ENCODE assay signal across 1 cellular context in the genomic region with DNA sequence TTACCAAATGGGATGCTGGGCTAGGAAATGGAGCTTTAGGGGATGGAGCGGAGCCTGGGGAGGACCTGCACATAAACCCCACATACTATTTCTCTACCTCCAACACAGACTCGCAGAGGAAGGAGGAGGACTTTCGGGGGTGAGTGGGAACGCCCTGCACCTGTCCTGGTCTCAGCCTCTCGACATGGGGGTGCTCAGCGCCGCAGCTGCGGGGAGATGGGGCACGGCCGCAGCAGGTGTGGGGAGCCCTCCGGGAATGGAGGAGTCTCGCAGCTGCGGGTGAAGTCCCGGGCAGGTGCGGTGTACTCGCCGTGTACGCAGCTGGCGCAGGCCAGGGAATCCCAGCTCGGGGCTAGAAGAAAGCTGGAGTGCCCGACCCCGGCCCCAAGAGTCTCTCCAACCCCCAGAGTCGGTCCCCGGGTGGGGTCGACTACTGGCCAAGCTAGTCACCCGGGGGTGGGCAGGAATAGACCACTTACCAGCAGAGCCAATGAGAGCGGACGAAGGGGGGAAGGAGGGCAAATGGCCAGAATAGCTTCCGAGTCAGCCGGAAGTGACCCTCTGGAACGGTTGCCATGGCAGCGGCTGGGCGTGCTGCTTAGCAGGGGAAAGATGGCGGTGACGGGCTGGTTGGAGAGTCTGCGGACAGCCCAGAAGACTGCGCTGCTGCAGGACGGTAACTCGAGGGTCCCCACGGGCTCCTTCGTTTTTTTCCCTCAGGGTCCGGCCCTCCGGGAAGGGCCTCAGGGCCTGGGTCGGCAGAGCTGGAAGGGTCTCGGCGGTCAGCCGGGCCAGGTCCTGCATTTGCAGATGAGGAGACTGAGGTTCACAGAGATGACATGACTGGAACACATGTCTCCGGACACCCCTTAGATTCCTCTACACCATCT.
TF ChIP-seq lines count a peak whose summit lies in the region.

A gene (plus strand): TSS at position 597 of the 890 bp plus-strand sequence. CDS start 16 bp downstream, at position 613.
A gene (minus strand): TSS at position 533 of the 890 bp plus-strand sequence. CDS start 897 bp downstream, outside the sequence.

TF ChIP-seq in HepG2, 621 proteins besides CTCF, POLR2A, EP300 and RAD21 (continues in another document):
- no peak for TF ChIP-seq ZNF761 (CRISPR knock-in tag; conservative IDR thresholded peaks at IDR 0.05)
- TF ChIP-seq, protein P1, sequence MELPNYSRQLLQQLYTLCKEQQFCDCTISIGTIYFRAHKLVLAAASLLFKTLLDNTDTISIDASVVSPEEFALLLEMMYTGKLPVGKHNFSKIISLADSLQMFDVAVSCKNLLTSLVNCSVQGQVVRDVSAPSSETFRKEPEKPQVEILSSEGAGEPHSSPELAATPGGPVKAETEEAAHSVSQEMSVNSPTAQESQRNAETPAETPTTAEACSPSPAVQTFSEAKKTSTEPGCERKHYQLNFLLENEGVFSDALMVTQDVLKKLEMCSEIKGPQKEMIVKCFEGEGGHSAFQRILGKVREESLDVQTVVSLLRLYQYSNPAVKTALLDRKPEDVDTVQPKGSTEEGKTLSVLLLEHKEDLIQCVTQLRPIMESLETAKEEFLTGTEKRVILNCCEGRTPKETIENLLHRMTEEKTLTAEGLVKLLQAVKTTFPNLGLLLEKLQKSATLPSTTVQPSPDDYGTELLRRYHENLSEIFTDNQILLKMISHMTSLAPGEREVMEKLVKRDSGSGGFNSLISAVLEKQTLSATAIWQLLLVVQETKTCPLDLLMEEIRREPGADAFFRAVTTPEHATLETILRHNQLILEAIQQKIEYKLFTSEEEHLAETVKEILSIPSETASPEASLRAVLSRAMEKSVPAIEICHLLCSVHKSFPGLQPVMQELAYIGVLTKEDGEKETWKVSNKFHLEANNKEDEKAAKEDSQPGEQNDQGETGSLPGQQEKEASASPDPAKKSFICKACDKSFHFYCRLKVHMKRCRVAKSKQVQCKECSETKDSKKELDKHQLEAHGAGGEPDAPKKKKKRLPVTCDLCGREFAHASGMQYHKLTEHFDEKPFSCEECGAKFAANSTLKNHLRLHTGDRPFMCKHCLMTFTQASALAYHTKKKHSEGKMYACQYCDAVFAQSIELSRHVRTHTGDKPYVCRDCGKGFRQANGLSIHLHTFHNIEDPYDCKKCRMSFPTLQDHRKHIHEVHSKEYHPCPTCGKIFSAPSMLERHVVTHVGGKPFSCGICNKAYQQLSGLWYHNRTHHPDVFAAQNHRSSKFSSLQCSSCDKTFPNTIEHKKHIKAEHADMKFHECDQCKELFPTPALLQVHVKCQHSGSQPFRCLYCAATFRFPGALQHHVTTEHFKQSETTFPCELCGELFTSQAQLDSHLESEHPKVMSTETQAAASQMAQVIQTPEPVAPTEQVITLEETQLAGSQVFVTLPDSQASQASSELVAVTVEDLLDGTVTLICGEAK (IDR thresholded peaks at IDR 0.05), result peak; percentile 91
- TF ChIP-seq, protein P1 (CRISPR knock-in tag; IDR thresholded peaks at IDR 0.05), result no peak
- TF ChIP-seq FOXO1 (CRISPR knock-in tag; IDR thresholded peaks at IDR 0.05), result 0 out of 2 replicates have a peak, but pooled peaks have one; percentile 5
- peak; percentile 69; the same call in 1 of the 2 replicates for TF ChIP-seq PITX1 (CRISPR knock-in tag; IDR thresholded peaks at IDR 0.05)
- TF ChIP-seq, protein P2, sequence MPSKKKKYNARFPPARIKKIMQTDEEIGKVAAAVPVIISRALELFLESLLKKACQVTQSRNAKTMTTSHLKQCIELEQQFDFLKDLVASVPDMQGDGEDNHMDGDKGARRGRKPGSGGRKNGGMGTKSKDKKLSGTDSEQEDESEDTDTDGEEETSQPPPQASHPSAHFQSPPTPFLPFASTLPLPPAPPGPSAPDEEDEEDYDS (CRISPR knock-in tag; IDR thresholded peaks at IDR 0.05), result peak; percentile 74
- TF ChIP-seq POLR2AphosphoS5 (IDR thresholded peaks at IDR 0.05; ENCODE audit: low read depth, low read length), result peak; percentile 86
- TF ChIP-seq ZNF24 (IDR thresholded peaks at IDR 0.05), result no peak
- TF ChIP-seq, protein P3, sequence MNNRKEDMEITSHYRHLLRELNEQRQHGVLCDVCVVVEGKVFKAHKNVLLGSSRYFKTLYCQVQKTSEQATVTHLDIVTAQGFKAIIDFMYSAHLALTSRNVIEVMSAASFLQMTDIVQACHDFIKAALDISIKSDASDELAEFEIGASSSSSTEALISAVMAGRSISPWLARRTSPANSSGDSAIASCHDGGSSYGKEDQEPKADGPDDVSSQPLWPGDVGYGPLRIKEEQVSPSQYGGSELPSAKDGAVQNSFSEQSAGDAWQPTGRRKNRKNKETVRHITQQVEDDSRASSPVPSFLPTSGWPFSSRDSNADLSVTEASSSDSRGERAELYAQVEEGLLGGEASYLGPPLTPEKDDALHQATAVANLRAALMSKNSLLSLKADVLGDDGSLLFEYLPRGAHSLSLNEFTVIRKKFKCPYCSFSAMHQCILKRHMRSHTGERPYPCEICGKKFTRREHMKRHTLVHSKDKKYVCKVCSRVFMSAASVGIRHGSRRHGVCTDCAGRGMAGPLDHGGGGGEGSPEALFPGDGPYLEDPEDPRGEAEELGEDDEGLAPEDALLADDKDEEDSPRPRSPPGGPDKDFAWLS (CRISPR knock-in tag; IDR thresholded peaks at IDR 0.05; ENCODE audit: borderline replicate concordance), result no peak
- TF ChIP-seq ZNF7 (CRISPR knock-in tag; IDR thresholded peaks at IDR 0.05), result no peak
- 0 out of 2 replicates have a peak, but pooled peaks have one; percentile 40 for TF ChIP-seq ZNF317 (CRISPR knock-in tag; IDR thresholded peaks at IDR 0.05)
- TF ChIP-seq, protein P4, sequence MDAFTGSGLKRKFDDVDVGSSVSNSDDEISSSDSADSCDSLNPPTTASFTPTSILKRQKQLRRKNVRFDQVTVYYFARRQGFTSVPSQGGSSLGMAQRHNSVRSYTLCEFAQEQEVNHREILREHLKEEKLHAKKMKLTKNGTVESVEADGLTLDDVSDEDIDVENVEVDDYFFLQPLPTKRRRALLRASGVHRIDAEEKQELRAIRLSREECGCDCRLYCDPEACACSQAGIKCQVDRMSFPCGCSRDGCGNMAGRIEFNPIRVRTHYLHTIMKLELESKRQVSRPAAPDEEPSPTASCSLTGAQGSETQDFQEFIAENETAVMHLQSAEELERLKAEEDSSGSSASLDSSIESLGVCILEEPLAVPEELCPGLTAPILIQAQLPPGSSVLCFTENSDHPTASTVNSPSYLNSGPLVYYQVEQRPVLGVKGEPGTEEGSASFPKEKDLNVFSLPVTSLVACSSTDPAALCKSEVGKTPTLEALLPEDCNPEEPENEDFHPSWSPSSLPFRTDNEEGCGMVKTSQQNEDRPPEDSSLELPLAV (CRISPR knock-in tag; conservative IDR thresholded peaks at IDR 0.05; ENCODE audit: low read depth), result no peak
- TF ChIP-seq, protein P5, sequence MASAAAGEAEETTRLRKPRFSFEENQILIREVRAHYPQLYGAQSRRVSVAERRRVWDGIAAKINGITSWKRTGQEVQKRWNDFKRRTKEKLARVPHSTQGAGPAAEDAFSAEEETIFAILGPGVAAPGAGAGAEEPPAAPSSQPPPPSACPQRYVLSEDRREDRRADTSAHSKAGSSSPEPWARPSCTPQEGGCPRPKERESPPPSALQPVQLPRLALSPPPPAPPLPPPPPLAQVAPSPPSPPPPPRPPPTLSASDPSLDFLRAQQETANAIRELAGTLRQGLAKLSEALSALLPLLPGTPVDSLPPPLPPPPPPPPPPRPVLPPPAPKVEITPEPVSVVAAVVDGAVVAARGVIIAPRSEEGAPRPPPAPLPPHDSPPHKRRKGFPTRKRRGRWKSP (CRISPR knock-in tag; IDR thresholded peaks at IDR 0.05), result no peak
- TF ChIP-seq, protein P6, sequence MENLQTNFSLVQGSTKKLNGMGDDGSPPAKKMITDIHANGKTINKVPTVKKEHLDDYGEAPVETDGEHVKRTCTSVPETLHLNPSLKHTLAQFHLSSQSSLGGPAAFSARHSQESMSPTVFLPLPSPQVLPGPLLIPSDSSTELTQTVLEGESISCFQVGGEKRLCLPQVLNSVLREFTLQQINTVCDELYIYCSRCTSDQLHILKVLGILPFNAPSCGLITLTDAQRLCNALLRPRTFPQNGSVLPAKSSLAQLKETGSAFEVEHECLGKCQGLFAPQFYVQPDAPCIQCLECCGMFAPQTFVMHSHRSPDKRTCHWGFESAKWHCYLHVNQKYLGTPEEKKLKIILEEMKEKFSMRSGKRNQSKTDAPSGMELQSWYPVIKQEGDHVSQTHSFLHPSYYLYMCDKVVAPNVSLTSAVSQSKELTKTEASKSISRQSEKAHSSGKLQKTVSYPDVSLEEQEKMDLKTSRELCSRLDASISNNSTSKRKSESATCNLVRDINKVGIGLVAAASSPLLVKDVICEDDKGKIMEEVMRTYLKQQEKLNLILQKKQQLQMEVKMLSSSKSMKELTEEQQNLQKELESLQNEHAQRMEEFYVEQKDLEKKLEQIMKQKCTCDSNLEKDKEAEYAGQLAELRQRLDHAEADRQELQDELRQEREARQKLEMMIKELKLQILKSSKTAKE (CRISPR knock-in tag; IDR thresholded peaks at IDR 0.05; ENCODE audit: borderline replicate concordance), result no peak
- no peak for TF ChIP-seq ZNF672 (CRISPR knock-in tag; IDR thresholded peaks at IDR 0.05)
- no peak for TF ChIP-seq ZFP41 (CRISPR knock-in tag; IDR thresholded peaks at IDR 0.05; ENCODE audit: borderline replicate concordance)
- TF ChIP-seq KAT7 (CRISPR knock-in tag; IDR thresholded peaks at IDR 0.05; ENCODE audit: borderline replicate concordance), result peak; percentile 50; the same call in 1 of the 2 replicates
- peak; percentile 38; the same call in 1 of the 2 replicates for TF ChIP-seq ISL2 (CRISPR knock-in tag; IDR thresholded peaks at IDR 0.05)
- TF ChIP-seq, protein P7, sequence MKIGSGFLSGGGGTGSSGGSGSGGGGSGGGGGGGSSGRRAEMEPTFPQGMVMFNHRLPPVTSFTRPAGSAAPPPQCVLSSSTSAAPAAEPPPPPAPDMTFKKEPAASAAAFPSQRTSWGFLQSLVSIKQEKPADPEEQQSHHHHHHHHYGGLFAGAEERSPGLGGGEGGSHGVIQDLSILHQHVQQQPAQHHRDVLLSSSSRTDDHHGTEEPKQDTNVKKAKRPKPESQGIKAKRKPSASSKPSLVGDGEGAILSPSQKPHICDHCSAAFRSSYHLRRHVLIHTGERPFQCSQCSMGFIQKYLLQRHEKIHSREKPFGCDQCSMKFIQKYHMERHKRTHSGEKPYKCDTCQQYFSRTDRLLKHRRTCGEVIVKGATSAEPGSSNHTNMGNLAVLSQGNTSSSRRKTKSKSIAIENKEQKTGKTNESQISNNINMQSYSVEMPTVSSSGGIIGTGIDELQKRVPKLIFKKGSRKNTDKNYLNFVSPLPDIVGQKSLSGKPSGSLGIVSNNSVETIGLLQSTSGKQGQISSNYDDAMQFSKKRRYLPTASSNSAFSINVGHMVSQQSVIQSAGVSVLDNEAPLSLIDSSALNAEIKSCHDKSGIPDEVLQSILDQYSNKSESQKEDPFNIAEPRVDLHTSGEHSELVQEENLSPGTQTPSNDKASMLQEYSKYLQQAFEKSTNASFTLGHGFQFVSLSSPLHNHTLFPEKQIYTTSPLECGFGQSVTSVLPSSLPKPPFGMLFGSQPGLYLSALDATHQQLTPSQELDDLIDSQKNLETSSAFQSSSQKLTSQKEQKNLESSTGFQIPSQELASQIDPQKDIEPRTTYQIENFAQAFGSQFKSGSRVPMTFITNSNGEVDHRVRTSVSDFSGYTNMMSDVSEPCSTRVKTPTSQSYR (CRISPR knock-in tag; IDR thresholded peaks at IDR 0.05; ENCODE audit: borderline replicate concordance), result peak; percentile 36; the same call in 1 of the 2 replicates
- peak; percentile 71; the same call in 1 of the 2 replicates for TF ChIP-seq NKX3-1 (CRISPR knock-in tag; IDR thresholded peaks at IDR 0.05)
- peak; percentile 38; the same call in 1 of the 2 replicates for TF ChIP-seq ARHGAP35 (CRISPR knock-in tag; IDR thresholded peaks at IDR 0.05; ENCODE audit: borderline replicate concordance)
- no peak for TF ChIP-seq PCBP1 (IDR thresholded peaks at IDR 0.05; ENCODE audit: borderline replicate concordance, low read depth, low read length)
- no peak for TF ChIP-seq IKZF1 (IDR thresholded peaks at IDR 0.05)
- TF ChIP-seq, protein P8, sequence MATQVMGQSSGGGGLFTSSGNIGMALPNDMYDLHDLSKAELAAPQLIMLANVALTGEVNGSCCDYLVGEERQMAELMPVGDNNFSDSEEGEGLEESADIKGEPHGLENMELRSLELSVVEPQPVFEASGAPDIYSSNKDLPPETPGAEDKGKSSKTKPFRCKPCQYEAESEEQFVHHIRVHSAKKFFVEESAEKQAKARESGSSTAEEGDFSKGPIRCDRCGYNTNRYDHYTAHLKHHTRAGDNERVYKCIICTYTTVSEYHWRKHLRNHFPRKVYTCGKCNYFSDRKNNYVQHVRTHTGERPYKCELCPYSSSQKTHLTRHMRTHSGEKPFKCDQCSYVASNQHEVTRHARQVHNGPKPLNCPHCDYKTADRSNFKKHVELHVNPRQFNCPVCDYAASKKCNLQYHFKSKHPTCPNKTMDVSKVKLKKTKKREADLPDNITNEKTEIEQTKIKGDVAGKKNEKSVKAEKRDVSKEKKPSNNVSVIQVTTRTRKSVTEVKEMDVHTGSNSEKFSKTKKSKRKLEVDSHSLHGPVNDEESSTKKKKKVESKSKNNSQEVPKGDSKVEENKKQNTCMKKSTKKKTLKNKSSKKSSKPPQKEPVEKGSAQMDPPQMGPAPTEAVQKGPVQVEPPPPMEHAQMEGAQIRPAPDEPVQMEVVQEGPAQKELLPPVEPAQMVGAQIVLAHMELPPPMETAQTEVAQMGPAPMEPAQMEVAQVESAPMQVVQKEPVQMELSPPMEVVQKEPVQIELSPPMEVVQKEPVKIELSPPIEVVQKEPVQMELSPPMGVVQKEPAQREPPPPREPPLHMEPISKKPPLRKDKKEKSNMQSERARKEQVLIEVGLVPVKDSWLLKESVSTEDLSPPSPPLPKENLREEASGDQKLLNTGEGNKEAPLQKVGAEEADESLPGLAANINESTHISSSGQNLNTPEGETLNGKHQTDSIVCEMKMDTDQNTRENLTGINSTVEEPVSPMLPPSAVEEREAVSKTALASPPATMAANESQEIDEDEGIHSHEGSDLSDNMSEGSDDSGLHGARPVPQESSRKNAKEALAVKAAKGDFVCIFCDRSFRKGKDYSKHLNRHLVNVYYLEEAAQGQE (IDR thresholded peaks at IDR 0.05; ENCODE audit: borderline replicate concordance in 1 of 2, low read depth in 1 of 2, low read length in 2 of 2), result peak in 1 of 2 experiments; percentile 15; a peak in 1 of 4 replicates
